In the genomic region with DNA sequence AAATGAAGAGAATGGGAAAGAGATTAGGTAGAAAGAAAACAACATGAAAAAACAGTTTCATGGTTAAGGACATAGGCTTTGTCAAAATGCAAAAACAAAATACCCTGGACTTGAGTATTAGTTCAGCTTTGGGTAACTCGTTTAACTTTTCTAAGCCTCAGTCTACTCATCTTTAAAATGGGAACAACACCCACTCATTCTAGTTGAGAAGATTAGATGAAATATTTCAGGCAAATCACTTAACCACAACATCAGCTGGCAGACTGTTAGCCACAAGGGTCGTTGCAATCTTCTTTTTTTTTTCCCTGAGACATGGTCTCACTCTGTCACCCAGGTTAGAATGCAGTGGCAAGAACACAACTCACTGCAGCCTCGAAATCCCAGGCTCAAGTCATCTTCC, we compare ENCODE assay signal across 20 cellular contexts.
DNase-seq lines count a peak whose midpoint lies in the region; ATAC-seq and TF ChIP-seq lines count a peak whose summit lies in the region.
"Had no signal": no experiment of that assay in that cellular context is flagged by ENCODE, and none has a peak within 500 bp of the region (broad histone marks: within the 10 kb centered on the region; RNA-seq: fewer than 3 reads in every experiment).

No MANE protein-coding gene starts in this region.

- no peaks in the 10 kb centered on the region for H3K36me3 Mint-ChIP-seq in T-cell

- H3K9me3 Mint-ChIP-seq in T-cell, result no peaks in the 10 kb centered on the region
- H3K9me3 Mint-ChIP-seq: activated CD4-positive, alpha-beta memory T cell treated with anti-CD3 and anti-CD28 coated beads, Interleukin-2, amount 10 ng/mL, durations not matched to agents 7 days and 5 days had no signal

- H3K27ac Mint-ChIP-seq in T-cell, result no peak overlapping the region
- H3K27ac Mint-ChIP-seq: activated CD4-positive, alpha-beta memory T cell treated with anti-CD3 and anti-CD28 coated beads, Interleukin-2, amount 10 ng/mL, durations not matched to agents 7 days and 5 days had no signal

- H3K9me3 ChIP-seq in right atrium auricular region (no peaks in the 10 kb centered on the region), heart left ventricle (no peaks in the 10 kb centered on the region), RWPE2 (ENCODE audit: severe bottlenecking) (no peaks in the 10 kb centered on the region), hepatocyte (ENCODE audit: low read depth) (no peaks in the 10 kb centered on the region), vagina (no peaks in the 10 kb centered on the region), ascending aorta (no peaks in the 10 kb centered on the region)
- H3K9me3 ChIP-seq: tibial artery had no signal

- H3K27me3 Mint-ChIP-seq in T-cell, result peaks cover 4 to 9% of the 10 kb centered on the region in 2 donors
- H3K27me3 Mint-ChIP-seq: activated CD4-positive, alpha-beta memory T cell treated with anti-CD3 and anti-CD28 coated beads, Interleukin-2, amount 10 ng/mL, durations not matched to agents 7 days and 5 days had no signal

- H4K20me1 ChIP-seq in hepatocyte (ENCODE audit: insufficient read depth, poor library complexity, severe bottlenecking), result no peaks in the 10 kb centered on the region

- TF ChIP-seq POLR2A in heart left ventricle (IDR thresholded peaks at IDR 0.05) (no peak), vagina (IDR thresholded peaks at IDR 0.05) (no peak)

- H3K27ac ChIP-seq in right atrium auricular region (peak overlapping the region; percentile 46 to 63), heart left ventricle (peak overlapping the region in 3 of 12 donors; percentile 6 to 33 (median 8)), RWPE2 (ENCODE audit: poor library complexity, severe bottlenecking) (peak overlapping the region; percentile 88), hepatocyte (peak overlapping the region; percentile 73), vagina (peak overlapping the region; percentile 25), ascending aorta (no peak overlapping the region), coronary artery (no peak overlapping the region)
- H3K27ac ChIP-seq: C4-2B, tibial artery had no signal

- ATAC-seq in heart left ventricle (no peak), RWPE2 (ENCODE audit: low read depth) (no peak), T-cell (replicated peaks in 1 of 4) (no peak)

- H3K4me1 ChIP-seq in right atrium auricular region (peaks cover 0 to 65% of the 10 kb centered on the region in 2 donors), heart left ventricle (peaks cover 0 to 73% (median 43%) of the 10 kb centered on the region in 12 donors), RWPE2 (ENCODE audit: insufficient read depth, poor library complexity, severe bottlenecking) (peaks cover 62% of the 10 kb centered on the region), hepatocyte (ENCODE audit: insufficient read depth) (peaks cover 8% of the 10 kb centered on the region), vagina (peaks cover 52% of the 10 kb centered on the region), ascending aorta (no peaks in the 10 kb centered on the region)

- H3K9me2 ChIP-seq in hepatocyte (replicated peaks; ENCODE audit: insufficient read depth), result no peaks in the 10 kb centered on the region

- CTCF ChIA-PET in T-cell (lab: Charles Lee), result no interaction called here

- H3K36me3 ChIP-seq in right atrium auricular region (no peaks in the 10 kb centered on the region), heart left ventricle (no peaks in the 10 kb centered on the region), RWPE2 (ENCODE audit: low read depth) (no peaks in the 10 kb centered on the region), hepatocyte (replicated peaks; ENCODE audit: insufficient read depth, low read depth) (no peaks in the 10 kb centered on the region), vagina (no peaks in the 10 kb centered on the region), ascending aorta (no peaks in the 10 kb centered on the region)
- H3K36me3 ChIP-seq: tibial artery had no signal

- H3K4me3 ChIP-seq in right atrium auricular region (no peak overlapping the region), heart left ventricle (no peak overlapping the region), RWPE2 (ENCODE audit: severe bottlenecking) (no peak overlapping the region), hepatocyte (no peak overlapping the region), vagina (no peak overlapping the region), ascending aorta (no peak overlapping the region), coronary artery (no peak overlapping the region)
- H3K4me3 ChIP-seq: tibial artery had no signal

- TF ChIP-seq CTCF in right atrium auricular region (IDR thresholded peaks at IDR 0.05), result no peak
- no peak for TF ChIP-seq CTCF in heart left ventricle (IDR thresholded peaks at IDR 0.05)
- TF ChIP-seq CTCF in RWPE2 (IDR thresholded peaks at IDR 0.05; ENCODE audit: poor library complexity, severe bottlenecking), result no peak
- no peak for TF ChIP-seq CTCF in hepatocyte (IDR thresholded peaks at IDR 0.05; ENCODE audit: poor library complexity)
- no peak for TF ChIP-seq CTCF in vagina (IDR thresholded peaks at IDR 0.05)
- TF ChIP-seq CTCF in ascending aorta (IDR thresholded peaks at IDR 0.05), result no peak
- TF ChIP-seq CTCF in coronary artery (IDR thresholded peaks at IDR 0.05), result no peak

- DNase-seq in right atrium auricular region (ENCODE audit: low spot score) (no peak), heart left ventricle (no peak), RWPE2 (ENCODE audit: low spot score) (no peak), hepatocyte (ENCODE audit: low spot score) (no peak), vagina (ENCODE audit: extremely low spot score in 2 of 2) (no peak), ascending aorta (ENCODE audit: low spot score in 2 of 2) (no peak), T-cell (no peak), coronary artery (ENCODE audit: low spot score) (no peak)
- DNase-seq: activated CD4-positive, alpha-beta memory T cell treated with anti-CD3 and anti-CD28 coated beads, Interleukin-2, amount 10 ng/mL, durations not matched to agents 7 days and 5 days; activated effector memory CD4-positive, alpha-beta T cell treated with Interleukin-2 at 50 U/mL for 16 hours; GDM1; hippocampal formation; Karpas-422; NCI-H1048; NCI-H187; nucleus accumbens; stimulated activated CD4-positive, alpha-beta T cell treated with anti-CD3 and anti-CD28 coated beads, Interleukin-2, amount 100 ng/mL, for 48 hours; stimulated activated naive CD4-positive, alpha-beta T cell had no signal

- H3K79me2 ChIP-seq in hepatocyte, result peaks cover 33% of the 10 kb centered on the region

- WGBS in heart left ventricle, 4 donors, result 73 to 74% (median 73%) methylated on average over 3 of the region's 3 CpGs
- 85% methylated on average over 3 of the region's 3 CpGs for WGBS in hepatocyte (ENCODE audit: low lambda C conversion rate, missing lambda C conversion rate)

- H3K4me3 Mint-ChIP-seq in T-cell, result no peak overlapping the region
- H3K4me3 Mint-ChIP-seq: activated CD4-positive, alpha-beta memory T cell treated with anti-CD3 and anti-CD28 coated beads, Interleukin-2, amount 10 ng/mL, durations not matched to agents 7 days and 5 days had no signal

- H2AFZ ChIP-seq in hepatocyte, result no peak overlapping the region

- H3K27me3 ChIP-seq in right atrium auricular region (no peaks in the 10 kb centered on the region), heart left ventricle (no peaks in the 10 kb centered on the region), RWPE2 (ENCODE audit: insufficient read depth, poor library complexity, severe bottlenecking) (no peaks in the 10 kb centered on the region), hepatocyte (no peaks in the 10 kb centered on the region), vagina (no peaks in the 10 kb centered on the region), ascending aorta (no peaks in the 10 kb centered on the region)
- H3K27me3 ChIP-seq: tibial artery had no signal

- H3K4me2 ChIP-seq in hepatocyte, result no peak overlapping the region

- POLR2A ChIA-PET in T-cell (lab: Charles Lee), result no interaction called here

- intact Hi-C loops in heart left ventricle (cut with DNase I) (no loop called here), vagina (cut with DNase I) (no loop called here), ascending aorta (cut with DNase I) (no loop called here)

- peaks cover 0 to 8% (median 8%) of the 10 kb centered on the region in 3 donors for H3K4me1 Mint-ChIP-seq in T-cell

Comparison
In these comparisons a context has a peak if more than half of its experiments do, and no peak if none do; other contexts are left out.
1. H3K27ac ChIP-seq: peak in right atrium auricular region (2 of 2), RWPE2 (single experiment), hepatocyte (single experiment) and vagina (single experiment); none in ascending aorta (0 of 2) and coronary artery (0 of 2).